8 cellular contexts compared by ENCODE assay signal in the genomic region with DNA sequence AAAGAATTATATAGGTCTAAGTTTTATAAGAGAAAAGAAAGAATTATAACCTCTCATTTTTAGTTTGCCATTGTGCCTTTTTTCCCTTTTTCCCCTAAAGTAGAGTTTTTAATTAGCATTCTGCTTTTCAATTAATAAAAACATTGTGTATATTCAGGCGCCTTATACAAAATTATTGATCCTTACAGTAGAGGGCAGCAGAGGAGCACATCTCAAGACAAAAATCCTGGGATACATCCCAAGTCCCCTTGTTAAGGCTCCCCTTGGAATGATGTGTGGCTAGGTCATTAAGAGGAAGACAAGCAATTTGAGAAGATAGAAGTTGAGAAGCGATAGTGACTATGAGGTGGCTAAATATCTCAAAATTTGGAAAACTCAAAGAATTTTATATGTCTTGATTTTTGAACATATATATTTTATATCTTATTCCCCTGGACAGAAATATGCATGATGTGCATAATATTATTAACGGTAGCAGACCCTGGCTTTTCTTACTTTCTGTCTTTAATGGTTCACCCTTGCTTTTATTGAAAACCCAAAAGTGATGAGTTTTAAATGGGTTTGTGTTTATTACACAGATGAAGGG. TPM values are rescaled to one million over a fixed set of nuclear protein-coding genes. Genes with fewer than 3 reads are reported as not detected.
DNase-seq lines count a peak whose midpoint lies in the region; ATAC-seq, FAIRE-seq and TF ChIP-seq lines count a peak whose summit lies in the region.

No MANE protein-coding gene starts in this region.

- intact Hi-C loops in kidney (cut with DNase I), result no loop called here
- intact Hi-C loops in CD4-positive, alpha-beta memory T cell (cut with micrococcal nuclease), result loop anchor here (1.0 to 2.0 kb wide), 3 partner anchors 20 to 116 kb away; no protein-coding TSS in a partner anchor

- H3K4me1 Mint-ChIP-seq in CD4-positive, alpha-beta memory T cell, result no peaks in the 10 kb centered on the region

- H3K27ac ChIP-seq in RWPE2 (ENCODE audit: poor library complexity, severe bottlenecking), result no peak overlapping the region
- H3K27ac ChIP-seq in kidney (ENCODE audit: low read depth in 2 of 2, low read length in 2 of 2), result no peak overlapping the region
- H3K27ac ChIP-seq in CD4-positive, alpha-beta memory T cell (ENCODE audit: low read depth, low read length), result no peak overlapping the region

- peaks cover 0 to 5% of the 10 kb centered on the region in 2 donors for H3K36me3 Mint-ChIP-seq in CD4-positive, alpha-beta memory T cell

- CTCF ChIA-PET in CD4-positive, alpha-beta memory T cell (lab: Charles Lee; ENCODE audit: partially characterized antibody), result interaction anchor here (0.7 to 6.6 kb wide), 9 partner anchors 8 to 117 kb away, joined by 3 to 32 read pairs (median 6); a partner anchor contains a TSS

- H3K9me3 ChIP-seq in RWPE2 (ENCODE audit: severe bottlenecking) (no peaks in the 10 kb centered on the region), kidney (ENCODE audit: control insufficient read depth in 1 of 2, low read length in 2 of 2) (no peaks in the 10 kb centered on the region)
- no peaks in the 10 kb centered on the region for H3K9me3 ChIP-seq in CD4-positive, alpha-beta memory T cell (ENCODE audit: control insufficient read depth in 1 of 2, low read length in 2 of 2)

- no peak overlapping the region for H3K27ac Mint-ChIP-seq in CD4-positive, alpha-beta memory T cell

- no peak overlapping the region for H3K4me3 Mint-ChIP-seq in CD4-positive, alpha-beta memory T cell

- H3K27me3 Mint-ChIP-seq in CD4-positive, alpha-beta memory T cell, result no peaks in the 10 kb centered on the region

- H3K36me3 ChIP-seq in RWPE2 (ENCODE audit: low read depth) (no peaks in the 10 kb centered on the region), kidney (ENCODE audit: control insufficient read depth in 1 of 2, insufficient read depth in 2 of 2, low read length in 2 of 2) (no peaks in the 10 kb centered on the region)
- no peaks in the 10 kb centered on the region for H3K36me3 ChIP-seq in CD4-positive, alpha-beta memory T cell (ENCODE audit: insufficient read depth, low read length)

- ATAC-seq in RWPE2 (ENCODE audit: low read depth), result no peak
- no peak for ATAC-seq in GM18520 (IDR thresholded peaks at IDR 0.05; ENCODE audit: unreplicated experiment)
- ATAC-seq in HG03460 (IDR thresholded peaks at IDR 0.05; ENCODE audit: unreplicated experiment), result no peak
- ATAC-seq in GM21447 (IDR thresholded peaks at IDR 0.05; ENCODE audit: unreplicated experiment), result no peak

- DNase-seq in COLO668 (lab: John Stamatoyannopoulos, UW; ENCODE audit: unreplicated experiment) (peak; percentile 3), HT1080 (ENCODE audit: low read depth) (peak; percentile 43), RWPE2 (ENCODE audit: low spot score) (no peak), kidney (no peak)
- no peak for DNase-seq in CD4-positive, alpha-beta memory T cell

- no peak overlapping the region for H3K9ac ChIP-seq in kidney (ENCODE audit: low read length in 2 of 2)

- TF ChIP-seq CTCF in RWPE2 (IDR thresholded peaks at IDR 0.05; ENCODE audit: poor library complexity, severe bottlenecking) (peak; percentile 83), kidney (IDR thresholded peaks at IDR 0.05; ENCODE audit: borderline replicate concordance, extremely low read depth, insufficient read depth) (peak; percentile 27)

- no peak overlapping the region for H3K4me3 ChIP-seq in RWPE2 (ENCODE audit: severe bottlenecking)
- H3K4me3 ChIP-seq in kidney (ENCODE audit: low read length in 2 of 2), result no peak overlapping the region
- no peak overlapping the region for H3K4me3 ChIP-seq in CD4-positive, alpha-beta memory T cell (ENCODE audit: low read length in 2 of 2)

- no peak for FAIRE-seq in kidney (lab: Jason Lieb, UNC)

- POLR2A ChIA-PET in CD4-positive, alpha-beta memory T cell (lab: Charles Lee; ENCODE audit: partially characterized antibody), result interaction anchor here (0.6 to 1.7 kb wide), 2 partner anchors 14 to 19 kb away, joined by 3 to 7 read pairs; a partner anchor contains a TSS

- H3K27me3 ChIP-seq in RWPE2 (ENCODE audit: insufficient read depth, poor library complexity, severe bottlenecking), result no peaks in the 10 kb centered on the region
- H3K27me3 ChIP-seq in CD4-positive, alpha-beta memory T cell (ENCODE audit: insufficient read depth, low read length), result no peaks in the 10 kb centered on the region

- peaks cover 0 to 8% (median 2%) of the 10 kb centered on the region in 8 donors for H3K9me3 Mint-ChIP-seq in CD4-positive, alpha-beta memory T cell

- no peaks in the 10 kb centered on the region for H3K4me1 ChIP-seq in RWPE2 (ENCODE audit: insufficient read depth, poor library complexity, severe bottlenecking)
- no peaks in the 10 kb centered on the region for H3K4me1 ChIP-seq in kidney (ENCODE audit: control insufficient read depth in 1 of 2, insufficient read depth in 1 of 2, low read depth in 1 of 2, low read length in 2 of 2)
- H3K4me1 ChIP-seq in CD4-positive, alpha-beta memory T cell (ENCODE audit: insufficient read depth, low read length), result no peaks in the 10 kb centered on the region

RNA-seq across cellular contexts. Expression of a gene that starts 19.1 kb away (rescaled TPM):
- total RNA-seq in HT1080 (2014; rRNA removed; shearing (Covaris generic)), result 5.9 and 9.0 TPM in 2 replicates
- 5.3 and 5.8 TPM in 2 replicates for polyA plus RNA-seq in HT1080 (2015; cell fraction: cytosol; rRNA removed)
- polyA plus RNA-seq in HT1080 (2015; cell fraction: nucleus; rRNA removed), result 4.3 and 4.9 TPM in 2 replicates
- total RNA-seq in kidney, result 15.5 TPM
- 5.3 TPM for polyA plus RNA-seq in kidney (ENCODE audit: insufficient read depth, low read depth, low replicate concordance)
- total RNA-seq in CD4-positive, alpha-beta memory T cell, result 10 to 100 TPM; 26.7 to 30.7 TPM
- polyA plus RNA-seq in CD4-positive, alpha-beta memory T cell, result 10 to 100 TPM; 25.2 to 28.9 TPM

Comparison
In these comparisons a context has a peak if more than half of its experiments do, and no peak if none do; other contexts are left out.
1. DNase-seq: peak in COLO668 (single experiment) and HT1080 (single experiment); none in RWPE2 (single experiment), kidney (single experiment) and CD4-positive, alpha-beta memory T cell (0 of 5).